8 cellular contexts compared by ENCODE assay signal in genomic region chr20:36835453-36836198, GRCh38. TPM values are rescaled to one million over a fixed set of nuclear protein-coding genes. Genes with fewer than 3 reads are reported as not detected.
A peak's percentile ranks its signal among the peaks of the same experiment; 100 is the strongest.
DNase-seq lines count a peak whose midpoint lies in the region; ATAC-seq and TF ChIP-seq lines count a peak whose summit lies in the region.

No MANE protein-coding gene starts in this region.

- in situ Hi-C loops in ACHN (cut with HindIII; ENCODE audit: low pct_ligation_motif_present, low pct_unique_long_range_greater_than_20kb, low sequenced_read_pairs): no loop called here

- H3K4me3 ChIP-seq in kidney epithelial cell (ENCODE audit: low read depth, low read length): no peak overlapping the region

- ATAC-seq in GM18909 (IDR thresholded peaks at IDR 0.05; ENCODE audit: poor library complexity, unreplicated experiment) (peak; percentile 79), HG03159 (IDR thresholded peaks at IDR 0.05; ENCODE audit: unreplicated experiment) (peak; percentile 79)

- no peaks in the 10 kb centered on the region for H3K27me3 ChIP-seq in kidney epithelial cell (ENCODE audit: control insufficient read depth, insufficient read depth, low read length)

- no peak for TF ChIP-seq CTCF in kidney epithelial cell (IDR thresholded peaks at IDR 0.05; ENCODE audit: insufficient read depth, low read length, poor library complexity, severe bottlenecking)

- DNase-seq in ACHN: peak; percentile 91
- peak; percentile 88 for DNase-seq in NCI-H345 (lab: John Stamatoyannopoulos, UW)
- peak; percentile 69 for DNase-seq in activated CD4-positive, alpha-beta T cell treated with anti-CD3 and anti-CD28 coated beads for 1 hour
- DNase-seq in cerebellar cortex (ENCODE audit: low spot score): peak; percentile 90
- DNase-seq in kidney epithelial cell (ENCODE audit: low read depth): peak; percentile 63
- peak; percentile 93 for DNase-seq in stimulated activated CD4-positive, alpha-beta T cell treated with anti-CD3 and anti-CD28 coated beads, Interleukin-15, amount 100 ng/mL, for 24 hours

- peaks cover 2% of the 10 kb centered on the region for H3K36me3 ChIP-seq in kidney epithelial cell (ENCODE audit: control insufficient read depth, insufficient read depth, low read length)

RNA-seq across cellular contexts. Expression of gene TLDC2, which starts 40.3 kb away (rescaled TPM):
- 0.14 and 0.25 TPM in 2 replicates for total RNA-seq in kidney epithelial cell
